1 cellular context compared by ENCODE assay signal in the genomic region with DNA sequence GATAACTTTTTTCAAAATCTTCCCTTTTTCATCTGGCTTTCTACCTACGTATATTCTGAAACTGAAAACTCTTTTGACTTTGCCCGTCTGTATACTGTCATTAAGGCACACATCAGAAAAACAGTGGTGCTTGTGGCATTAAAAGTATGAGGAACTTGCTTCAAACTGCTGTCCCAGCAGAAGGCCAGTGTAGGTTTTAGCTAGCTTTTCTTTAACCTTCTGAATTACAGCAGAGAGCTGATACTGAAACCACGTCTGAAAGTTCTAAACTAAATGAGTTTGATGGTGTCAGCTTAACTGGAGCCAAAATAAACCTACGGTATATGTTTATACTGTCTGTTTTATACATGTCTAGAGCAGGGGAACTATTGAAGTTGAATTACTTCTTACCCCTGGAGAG.
TF ChIP-seq lines count a peak whose summit lies in the region.

No MANE protein-coding gene starts in this region.

TF ChIP-seq in IMR-90, 13 proteins besides CTCF, POLR2A, EP300 and RAD21 (continued from another document):
- TF ChIP-seq CEBPB (IDR thresholded peaks at IDR 0.05; ENCODE audit: low read depth, low read length) (no peak), FOS (IDR thresholded peaks at IDR 0.05; ENCODE audit: low read depth, low read length) (no peak)
- TF ChIP-seq, protein P1, sequence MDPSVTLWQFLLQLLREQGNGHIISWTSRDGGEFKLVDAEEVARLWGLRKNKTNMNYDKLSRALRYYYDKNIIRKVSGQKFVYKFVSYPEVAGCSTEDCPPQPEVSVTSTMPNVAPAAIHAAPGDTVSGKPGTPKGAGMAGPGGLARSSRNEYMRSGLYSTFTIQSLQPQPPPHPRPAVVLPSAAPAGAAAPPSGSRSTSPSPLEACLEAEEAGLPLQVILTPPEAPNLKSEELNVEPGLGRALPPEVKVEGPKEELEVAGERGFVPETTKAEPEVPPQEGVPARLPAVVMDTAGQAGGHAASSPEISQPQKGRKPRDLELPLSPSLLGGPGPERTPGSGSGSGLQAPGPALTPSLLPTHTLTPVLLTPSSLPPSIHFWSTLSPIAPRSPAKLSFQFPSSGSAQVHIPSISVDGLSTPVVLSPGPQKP (IDR thresholded peaks at IDR 0.05; ENCODE audit: borderline replicate concordance, low read depth, low read length), result no peak
